14 cellular contexts compared by ENCODE assay signal in genomic region chr3:72903004-72903403, GRCh38. TPM values are rescaled to one million over a fixed set of nuclear protein-coding genes. Genes with fewer than 3 reads are reported as not detected.
A peak's percentile ranks its signal among the peaks of the same experiment; 100 is the strongest.
DNase-seq lines count a peak whose midpoint lies in the region; ATAC-seq, FAIRE-seq and TF ChIP-seq lines count a peak whose summit lies in the region.
"Had no signal": no experiment of that assay in that cellular context is flagged by ENCODE, and none has a peak within 500 bp of the region (broad histone marks: within the 10 kb centered on the region; RNA-seq: fewer than 3 reads in every experiment).

No MANE protein-coding gene starts in this region.

- H3K27ac Mint-ChIP-seq in T-helper 2 cell treated with Interferon-gamma antibody and Interleukin-4, amounts not matched to agents 5 μg/mL and 100 μg/mL, for 36 hours: no peak overlapping the region
- H3K27ac Mint-ChIP-seq: CD4-positive, alpha-beta T cell had no signal

- H3K9me3 Mint-ChIP-seq in T-helper 2 cell treated with Interferon-gamma antibody and Interleukin-4, amounts not matched to agents 5 μg/mL and 100 μg/mL, for 36 hours: no peaks in the 10 kb centered on the region
- H3K9me3 Mint-ChIP-seq: CD4-positive, alpha-beta T cell; neural crest cell had no signal

- H3K27me3 ChIP-seq in bronchial epithelial cell (ENCODE audit: control insufficient read depth, insufficient read depth, low read length): no peaks in the 10 kb centered on the region

- TF ChIP-seq CTCF in bronchial epithelial cell (IDR thresholded peaks at IDR 0.05; ENCODE audit: insufficient read depth, low read length, severe bottlenecking): no peak
- TF ChIP-seq CTCF in mucosa of descending colon (IDR thresholded peaks at IDR 0.05): no peak
- no peak for TF ChIP-seq CTCF in GM10266 (IDR thresholded peaks at IDR 0.05; ENCODE audit: control insufficient read depth, insufficient read depth, low read depth, missing control alignments)

- H3K9me3 ChIP-seq in mucosa of descending colon: no peaks in the 10 kb centered on the region

- peaks cover 5% of the 10 kb centered on the region for H3K4me1 ChIP-seq in mucosa of descending colon (ENCODE audit: low read depth)

- DNase-seq in Daoy (ENCODE audit: low read depth) (peak; percentile 40), NCI-H226 (peak; percentile 90), bronchial epithelial cell (ENCODE audit: low read depth) (peak; percentile 96), mucosa of descending colon (no peak), NCI-H2171 treated with DMSO at 0.1 percent for 48 hours (lab: John Stamatoyannopoulos, UW) (no peak), GM10266 (ENCODE audit: extremely low spot score) (no peak), NCI-H1694 (lab: John Stamatoyannopoulos, UW) (no peak)
- DNase-seq in T-helper 2 cell treated with Interferon-gamma antibody and Interleukin-4, amounts not matched to agents 5 μg/mL and 100 μg/mL, for 36 hours (ENCODE audit: low spot score): no peak
- DNase-seq: CD4-positive, alpha-beta T cell; GOT3; NCI-H2227 treated with DMSO at 0.1 percent for 48 hours; stimulated activated CD4-positive, alpha-beta T cell treated with anti-CD3 and anti-CD28 coated beads, Interleukin-15, amount 100 ng/mL, for 24 hours had no signal

- no peaks in the 10 kb centered on the region for H3K36me3 ChIP-seq in bronchial epithelial cell (ENCODE audit: control insufficient read depth, insufficient read depth, low read length)
- no peaks in the 10 kb centered on the region for H3K36me3 ChIP-seq in mucosa of descending colon (ENCODE audit: low read depth)

- no peak for FAIRE-seq in bronchial epithelial cell (lab: Jason Lieb, UNC)

- H3K36me3 Mint-ChIP-seq in T-helper 2 cell treated with Interferon-gamma antibody and Interleukin-4, amounts not matched to agents 5 μg/mL and 100 μg/mL, for 36 hours (ENCODE audit: low read depth): no peaks in the 10 kb centered on the region

- H3K4me3 ChIP-seq in bronchial epithelial cell (ENCODE audit: low read depth, low read length) (no peak overlapping the region), mucosa of descending colon (no peak overlapping the region)

- intact Hi-C loops in mucosa of descending colon (cut with DNase I, micrococcal nuclease): no loop called here

- no peaks in the 10 kb centered on the region for H3K4me1 Mint-ChIP-seq in T-helper 2 cell treated with Interferon-gamma antibody and Interleukin-4, amounts not matched to agents 5 μg/mL and 100 μg/mL, for 36 hours (ENCODE audit: low read depth)
- H3K4me1 Mint-ChIP-seq: neural crest cell had no signal

- peaks cover 8% of the 10 kb centered on the region for H3K27me3 Mint-ChIP-seq in T-helper 2 cell treated with Interferon-gamma antibody and Interleukin-4, amounts not matched to agents 5 μg/mL and 100 μg/mL, for 36 hours (ENCODE audit: low read depth)

- peak; percentile 33 for ATAC-seq in mucosa of descending colon
- ATAC-seq: Right ventricle myocardium inferior had no signal

- no peak overlapping the region for H3K4me3 Mint-ChIP-seq in T-helper 2 cell treated with Interferon-gamma antibody and Interleukin-4, amounts not matched to agents 5 μg/mL and 100 μg/mL, for 36 hours
- H3K4me3 Mint-ChIP-seq: CD4-positive, alpha-beta T cell; neural crest cell had no signal

RNA-seq across cellular contexts. Expression of gene GXYLT2, which starts 15.2 kb away (rescaled TPM):
- 3.7 and 6.7 TPM in 2 replicates for total RNA-seq in Daoy (2014; rRNA removed; shearing (Covaris generic))
- total RNA-seq in bronchial epithelial cell (0.79 and 0.90 TPM in 2 replicates), mucosa of descending colon (10 to 100 TPM in 1 of 3 donors, 1 to 10 TPM in 2; 5.3 to 12.5 (median 6.1) TPM)

RNA-seq across cellular contexts. Expression of gene SHQ1, which starts 54.8 kb away (rescaled TPM):
- total RNA-seq in Daoy (2014; rRNA removed; shearing (Covaris generic)): 27.8 and 32.5 TPM in 2 replicates
- total RNA-seq in bronchial epithelial cell (14.6 and 17.6 TPM in 2 replicates), mucosa of descending colon (10 to 100 TPM; 18.1 to 31.6 (median 21.4) TPM)

Comparison
In these comparisons a context has a peak if more than half of its experiments do, and no peak if none do; other contexts are left out.
1. DNase-seq: peak in Daoy (single experiment), NCI-H226 (single experiment) and bronchial epithelial cell (single experiment); none in mucosa of descending colon (0 of 3), T-helper 2 cell treated with Interferon-gamma antibody and Interleukin-4, amounts not matched to agents 5 μg/mL and 100 μg/mL, for 36 hours (single experiment), NCI-H2171 treated with DMSO at 0.1 percent for 48 hours (single experiment), GM10266 (single experiment) and NCI-H1694 (single experiment).